In the genomic region with DNA sequence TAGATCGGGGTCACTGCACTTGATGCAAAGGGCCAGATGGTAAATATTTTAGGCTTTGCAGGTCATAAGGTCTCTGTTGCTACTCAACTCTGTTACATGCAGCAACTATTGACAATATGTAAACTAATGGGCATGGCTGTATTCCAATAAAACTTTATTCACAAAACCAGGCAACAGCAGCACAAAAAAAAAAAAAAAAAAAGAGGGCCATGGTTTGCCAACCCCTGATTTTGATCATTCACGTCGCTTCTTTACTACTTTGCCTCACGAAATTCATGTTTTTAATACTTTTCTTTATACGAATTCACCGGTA, we compare ENCODE assay signal across 29 cellular contexts.
"Had no signal": no experiment of that assay in that cellular context is flagged by ENCODE, and none has a peak within 500 bp of the region (broad histone marks: within the 10 kb centered on the region; RNA-seq: fewer than 3 reads in every experiment).

No MANE protein-coding gene starts in this region.

- H3K4me3 Mint-ChIP-seq: stimulated activated effector memory CD8-positive, alpha-beta T cell treated with anti-CD3 and anti-CD28 coated beads, Interleukin-12 subunit alpha, Interleukin-12 subunit beta, amount 100 ng/mL, for 72 hours; stimulated activated memory B cell treated with anti-CD40 and anti-IgM and Interleukin-4, amounts not matched to agents 10 μg/mL and 1 μg/mL and 100 μg/mL, for 72 hours; stimulated activated naive B cell treated with anti-CD40 and anti-IgM and Interleukin-4, amounts not matched to agents 10 μg/mL and 1 μg/mL and 100 μg/mL, for 72 hours; stimulated activated naive CD8-positive, alpha-beta T cell treated with anti-CD3 and anti-CD28 coated beads, Interleukin-15, amount 100 ng/mL, for 72 hours; stimulated activated naive CD8-positive, alpha-beta T cell treated with anti-CD3 and anti-CD28 coated beads, Interleukin-15, Interleukin-2, amounts not matched to agents 100 ng/mL and 50 ng/mL, for 24 hours; type B pancreatic cell had no signal

- H3K27ac ChIP-seq: stomach, suprapubic skin, testis, thoracic aorta, thyroid gland, tibial artery, tibial nerve, transverse colon, upper lobe of left lung, upper lobe of right lung, uterus, vagina had no signal

- H3K27me3 Mint-ChIP-seq: stimulated activated memory B cell treated with anti-CD40 and anti-IgM and Interleukin-4, amounts not matched to agents 10 μg/mL and 1 μg/mL and 100 μg/mL, for 72 hours; stimulated activated naive B cell treated with anti-CD40 and anti-IgM and Interleukin-4, amounts not matched to agents 10 μg/mL and 1 μg/mL and 100 μg/mL, for 72 hours; stimulated activated naive CD8-positive, alpha-beta T cell treated with anti-CD3 and anti-CD28 coated beads, Interleukin-15, amount 100 ng/mL, for 72 hours; stimulated activated naive CD8-positive, alpha-beta T cell treated with anti-CD3 and anti-CD28 coated beads, Interleukin-15, Interleukin-2, amounts not matched to agents 100 ng/mL and 50 ng/mL, for 24 hours; type B pancreatic cell had no signal

- H3K27me3 ChIP-seq: stomach, suprapubic skin, testis, thyroid gland, tibial artery, tibial nerve, transverse colon, upper lobe of left lung, upper lobe of right lung, uterus, vagina had no signal

- FAIRE-seq: urothelium cell line had no signal

- H3K9me3 Mint-ChIP-seq: stimulated activated naive CD8-positive, alpha-beta T cell treated with anti-CD3 and anti-CD28 coated beads, Interleukin-15, Interleukin-2, amounts not matched to agents 100 ng/mL and 50 ng/mL, for 24 hours; type B pancreatic cell had no signal

- H3K4me1 ChIP-seq: stomach, suprapubic skin, testis, thyroid gland, tibial artery, tibial nerve, transverse colon, upper lobe of left lung, upper lobe of right lung, uterus, vagina had no signal

- H3K4me3 ChIP-seq: stomach, suprapubic skin, testis, thoracic aorta, thyroid gland, tibial artery, tibial nerve, transverse colon, upper lobe of left lung, upper lobe of right lung, uterus, vagina had no signal

- DNase-seq: stimulated activated CD4-positive, alpha-beta T cell treated with anti-CD3 and anti-CD28 coated beads, Interleukin-2, amount 100 ng/mL, for 48 hours; stimulated activated CD4-positive, alpha-beta T cell treated with anti-CD3 and anti-CD28 coated beads, Interleukin-4, amount 100 ng/mL, for 1 hour; stimulated activated CD4-positive, alpha-beta T cell treated with anti-CD3 and anti-CD28 coated beads, Interleukin-4, amount 100 ng/mL, for 24 hours; stimulated activated CD4-positive, alpha-beta T cell treated with anti-CD3 and anti-CD28 coated beads, Interleukin-4, amount 100 ng/mL, for 4 hours; stimulated activated CD8-positive, alpha-beta memory T cell treated with anti-CD3 and anti-CD28 coated beads, Interleukin-4, amount 100 ng/mL, for 48 hours; stimulated activated naive B cell treated with anti-CD40 and anti-IgM and Interleukin-4, amounts not matched to agents 10 μg/mL and 1 μg/mL and 100 μg/mL, for 72 hours; stimulated activated naive CD4-positive, alpha-beta T cell; stimulated activated naive CD4-positive, alpha-beta T cell treated with Interleukin-2 at 50 U/mL for 16 hours; stimulated activated naive CD8-positive, alpha-beta T cell treated with anti-CD3 and anti-CD28 coated beads, Interleukin-15, amount 100 ng/mL, for 72 hours; stimulated activated naive CD8-positive, alpha-beta T cell treated with anti-CD3 and anti-CD28 coated beads, Interleukin-15, Interleukin-2, amounts not matched to agents 100 U/mL and 50 U/mL, for 24 hours; stomach; substantia nigra; testis; thyroid gland; tibial artery; transverse colon; trophoblast cell; upper lobe of left lung; upper lobe of right lung; uterus had no signal

- H3K9me3 ChIP-seq: suprapubic skin, testis, thoracic aorta, thyroid gland, transverse colon, upper lobe of right lung, uterus, vagina had no signal

- H3K27ac Mint-ChIP-seq: stimulated activated effector memory CD8-positive, alpha-beta T cell treated with anti-CD3 and anti-CD28 coated beads, Interleukin-12 subunit alpha, Interleukin-12 subunit beta, amount 100 ng/mL, for 72 hours; stimulated activated memory B cell treated with anti-CD40 and anti-IgM and Interleukin-4, amounts not matched to agents 10 μg/mL and 1 μg/mL and 100 μg/mL, for 72 hours; stimulated activated naive B cell treated with anti-CD40 and anti-IgM and Interleukin-4, amounts not matched to agents 10 μg/mL and 1 μg/mL and 100 μg/mL, for 72 hours; stimulated activated naive CD8-positive, alpha-beta T cell treated with anti-CD3 and anti-CD28 coated beads, Interleukin-15, amount 100 ng/mL, for 72 hours; stimulated activated naive CD8-positive, alpha-beta T cell treated with anti-CD3 and anti-CD28 coated beads, Interleukin-15, Interleukin-2, amounts not matched to agents 100 ng/mL and 50 ng/mL, for 24 hours; type B pancreatic cell had no signal

- H3K36me3 ChIP-seq: thoracic aorta, thyroid gland, upper lobe of right lung, uterus had no signal

- ATAC-seq: stimulated activated effector memory CD8-positive, alpha-beta T cell treated with anti-CD3 and anti-CD28 coated beads, Interleukin-12 subunit alpha, Interleukin-12 subunit beta, amount 100 ng/mL, for 72 hours; stimulated activated memory B cell treated with anti-CD40 and anti-IgM and Interleukin-4, amounts not matched to agents 10 μg/mL and 1 μg/mL and 100 μg/mL, for 72 hours; stimulated activated naive B cell treated with anti-CD40 and anti-IgM and Interleukin-4, amounts not matched to agents 10 μg/mL and 1 μg/mL and 100 μg/mL, for 72 hours; stimulated activated naive CD8-positive, alpha-beta T cell treated with anti-CD3 and anti-CD28 coated beads, Interleukin-15, amount 100 ng/mL, for 72 hours; stimulated activated naive CD8-positive, alpha-beta T cell treated with anti-CD3 and anti-CD28 coated beads, Interleukin-15, Interleukin-2, amounts not matched to agents 100 U/mL and 50 U/mL, for 24 hours; upper lobe of right lung had no signal

- H3K4me1 Mint-ChIP-seq: stimulated activated effector memory CD8-positive, alpha-beta T cell treated with anti-CD3 and anti-CD28 coated beads, Interleukin-12 subunit alpha, Interleukin-12 subunit beta, amount 100 ng/mL, for 72 hours; stimulated activated memory B cell treated with anti-CD40 and anti-IgM and Interleukin-4, amounts not matched to agents 10 μg/mL and 1 μg/mL and 100 μg/mL, for 72 hours; stimulated activated naive B cell treated with anti-CD40 and anti-IgM and Interleukin-4, amounts not matched to agents 10 μg/mL and 1 μg/mL and 100 μg/mL, for 72 hours; stimulated activated naive CD8-positive, alpha-beta T cell treated with anti-CD3 and anti-CD28 coated beads, Interleukin-15, amount 100 ng/mL, for 72 hours had no signal
